8 cellular contexts compared by ENCODE assay signal in the genomic region with DNA sequence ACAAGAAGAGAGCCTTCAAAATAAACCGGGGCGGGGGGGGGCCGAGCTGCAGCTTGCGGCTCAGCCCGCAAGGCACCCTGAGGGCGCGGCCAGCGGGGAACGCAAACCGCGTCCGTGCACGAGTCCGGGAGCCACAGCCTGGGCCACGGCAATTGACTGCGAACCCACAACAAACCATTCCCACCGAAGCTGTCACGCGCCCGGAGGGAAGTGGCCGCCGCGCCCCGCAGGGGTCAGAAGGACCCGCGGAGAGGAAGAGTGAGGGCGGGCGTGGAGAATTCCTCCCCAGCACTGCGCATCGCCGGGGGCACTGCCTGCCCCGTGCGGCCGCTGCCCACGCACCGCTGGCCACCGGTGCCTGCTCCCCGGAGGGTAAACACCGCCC. TPM values are rescaled to one million over a fixed set of nuclear protein-coding genes. Genes with fewer than 3 reads are reported as not detected.
DNase-seq lines count a peak whose midpoint lies in the region; ATAC-seq and TF ChIP-seq lines count a peak whose summit lies in the region.

No MANE protein-coding gene starts in this region.

- H3K27me3 Mint-ChIP-seq in activated naive CD4-positive, alpha-beta T cell treated with anti-CD3 and anti-CD28 coated beads, Interleukin-2, amount 10 ng/mL, durations not matched to agents 7 days and 5 days, result peaks cover 21% of the 10 kb centered on the region

- H3K9me3 Mint-ChIP-seq in activated naive CD4-positive, alpha-beta T cell treated with anti-CD3 and anti-CD28 coated beads, Interleukin-2, amount 10 ng/mL, durations not matched to agents 7 days and 5 days, result no peaks in the 10 kb centered on the region

- peaks cover 34% of the 10 kb centered on the region for H3K4me1 Mint-ChIP-seq in activated naive CD4-positive, alpha-beta T cell treated with anti-CD3 and anti-CD28 coated beads, Interleukin-2, amount 10 ng/mL, durations not matched to agents 7 days and 5 days

- DNase-seq in NCI-H146 (lab: John Stamatoyannopoulos, UW), result peak; percentile 45
- DNase-seq in NCI-H146 treated with DMSO at 0.1 percent for 48 hours (lab: John Stamatoyannopoulos, UW; ENCODE audit: unreplicated experiment), result no peak
- peak; percentile 53 for DNase-seq in activated naive CD4-positive, alpha-beta T cell treated with anti-CD3 and anti-CD28 coated beads, Interleukin-2, amount 10 ng/mL, durations not matched to agents 7 days and 5 days
- DNase-seq in left cardiac atrium, result peak; percentile 50
- DNase-seq in retina, result peak; percentile 79
- no peak for DNase-seq in erythroblast (lab: John Stamatoyannopoulos, UW)
- DNase-seq in DMS153 treated with DMSO at 0.1 percent for 48 hours (lab: John Stamatoyannopoulos, UW; ENCODE audit: unreplicated experiment), result no peak

- H3K9ac ChIP-seq in HUES6 (ENCODE audit: low read length), result peak overlapping the region; percentile 78

- CTCF ChIA-PET in activated naive CD4-positive, alpha-beta T cell treated with anti-CD3 and anti-CD28 coated beads, Interleukin-2, amount 10 ng/mL, durations not matched to agents 7 days and 5 days (lab: Charles Lee), result interaction anchor here (0.8 to 4.4 kb wide), 7 partner anchors 34 to 408 kb away, joined by 3 to 45 read pairs (median 5); a partner anchor contains a TSS

- TF ChIP-seq POLR2A in erythroblast (IDR thresholded peaks at IDR 0.05; ENCODE audit: low read length), result no peak

- H3K27me3 ChIP-seq in HUES6 (ENCODE audit: control insufficient read depth, insufficient read depth, low read length), result peaks cover 44% of the 10 kb centered on the region

- peaks cover 15% of the 10 kb centered on the region; the same call in 1 of the 2 replicates for H3K4me1 ChIP-seq in HUES6 (ENCODE audit: control insufficient read depth, insufficient read depth, low read length)

- no peaks in the 10 kb centered on the region for H3K9me3 ChIP-seq in HUES6 (ENCODE audit: control insufficient read depth, insufficient read depth, low read depth, low read length)

- peak; percentile 40 to 53 for ATAC-seq in left cardiac atrium

- peak overlapping the region; percentile 86 for H3K4me3 Mint-ChIP-seq in activated naive CD4-positive, alpha-beta T cell treated with anti-CD3 and anti-CD28 coated beads, Interleukin-2, amount 10 ng/mL, durations not matched to agents 7 days and 5 days

- peak overlapping the region; percentile 29 for H3K27ac Mint-ChIP-seq in activated naive CD4-positive, alpha-beta T cell treated with anti-CD3 and anti-CD28 coated beads, Interleukin-2, amount 10 ng/mL, durations not matched to agents 7 days and 5 days

- no peak overlapping the region for H3K27ac ChIP-seq in HUES6 (ENCODE audit: low read depth, low read length)

- H3K4me3 ChIP-seq in HUES6 (ENCODE audit: low read depth, low read length), result peak overlapping the region; percentile 88

- no peaks in the 10 kb centered on the region for H3K36me3 ChIP-seq in HUES6 (ENCODE audit: control insufficient read depth, insufficient read depth, low read length)

- intact Hi-C loops in left cardiac atrium (cut with DNase I), result loop anchor here (5.0 to 10.0 kb wide), 4 partner anchors 51 to 373 kb away; no protein-coding TSS in a partner anchor

- H3K36me3 Mint-ChIP-seq in activated naive CD4-positive, alpha-beta T cell treated with anti-CD3 and anti-CD28 coated beads, Interleukin-2, amount 10 ng/mL, durations not matched to agents 7 days and 5 days, result peaks cover 5% of the 10 kb centered on the region

RNA-seq across cellular contexts. Expression of a gene that starts 0.6 kb away (rescaled TPM):
- 10 to 100 TPM; 43.8 to 56.2 TPM for total RNA-seq in left cardiac atrium

Comparison
In these comparisons a context has a peak if more than half of its experiments do, and no peak if none do; other contexts are left out.
1. DNase-seq: peak in NCI-H146 (single experiment), activated naive CD4-positive, alpha-beta T cell treated with anti-CD3 and anti-CD28 coated beads, Interleukin-2, amount 10 ng/mL, durations not matched to agents 7 days and 5 days (single experiment), left cardiac atrium (single experiment) and retina (single experiment); none in NCI-H146 treated with DMSO at 0.1 percent for 48 hours (single experiment), erythroblast (0 of 2) and DMS153 treated with DMSO at 0.1 percent for 48 hours (single experiment).